In genomic region chr10:119313645-119314044, GRCh38 we compare ENCODE assay signal across 8 cellular contexts.
DNase-seq lines count a peak whose midpoint lies in the region; ATAC-seq and TF ChIP-seq lines count a peak whose summit lies in the region.

No MANE protein-coding gene starts in this region.

- peak; percentile 85 for DNase-seq in activated naive CD4-positive, alpha-beta T cell treated with anti-CD3 and anti-CD28 coated beads for 36 hours
- DNase-seq in activated naive CD4-positive, alpha-beta T cell treated with anti-CD3 and anti-CD28 coated beads, Interleukin-2, amount 50 U/mL, for 16 hours = no peak
- DNase-seq in activated CD4-positive, alpha-beta T cell treated with anti-CD3 and anti-CD28 coated beads, Interleukin-2, amount 10 ng/mL, durations not matched to agents 24 days and 14 days = peak; percentile 89
- DNase-seq in natural killer cell (peak; percentile 70), GOT3 (lab: John Stamatoyannopoulos, UW) (no peak), NOMO-1 treated with dmso at 0.1 percent for 144 hours (lab: John Stamatoyannopoulos, UW; ENCODE audit: unreplicated experiment) (no peak), AG20443 (ENCODE audit: low spot score) (no peak)

- TF ChIP-seq CTCF in natural killer cell (IDR thresholded peaks at IDR 0.05) = no peak

- CTCF ChIA-PET in activated naive CD4-positive, alpha-beta T cell treated with anti-CD3 and anti-CD28 coated beads for 36 hours (lab: Charles Lee) = no interaction called here

- intact Hi-C loops in activated naive CD4-positive, alpha-beta T cell treated with anti-CD3 and anti-CD28 coated beads for 36 hours (cut with micrococcal nuclease) = no loop called here
- intact Hi-C loops in activated CD4-positive, alpha-beta T cell treated with anti-CD3 and anti-CD28 coated beads, Interleukin-2, amount 10 ng/mL, durations not matched to agents 24 days and 14 days (cut with micrococcal nuclease) = loop anchor here (2.0 kb wide), 3 partner anchors 13 to 59 kb away; no protein-coding TSS in a partner anchor
- intact Hi-C loops in natural killer cell (cut with micrococcal nuclease) = no loop called here

- no peaks in the 10 kb centered on the region for H3K9me3 Mint-ChIP-seq in activated naive CD4-positive, alpha-beta T cell treated with anti-CD3 and anti-CD28 coated beads for 36 hours
- peaks cover 9% of the 10 kb centered on the region for H3K9me3 Mint-ChIP-seq in activated CD4-positive, alpha-beta T cell treated with anti-CD3 and anti-CD28 coated beads, Interleukin-2, amount 10 ng/mL, durations not matched to agents 24 days and 14 days
- peaks cover 0 to 6% of the 10 kb centered on the region in 2 donors for H3K9me3 Mint-ChIP-seq in natural killer cell

- H3K27ac Mint-ChIP-seq in activated naive CD4-positive, alpha-beta T cell treated with anti-CD3 and anti-CD28 coated beads for 36 hours = no peak overlapping the region
- H3K27ac Mint-ChIP-seq in activated CD4-positive, alpha-beta T cell treated with anti-CD3 and anti-CD28 coated beads, Interleukin-2, amount 10 ng/mL, durations not matched to agents 24 days and 14 days = peak overlapping the region; percentile 81
- peak overlapping the region; percentile 77 to 92 for H3K27ac Mint-ChIP-seq in natural killer cell

- peaks cover 63% of the 10 kb centered on the region for H3K4me1 Mint-ChIP-seq in activated naive CD4-positive, alpha-beta T cell treated with anti-CD3 and anti-CD28 coated beads for 36 hours (ENCODE audit: low read depth)
- peaks cover 57% of the 10 kb centered on the region for H3K4me1 Mint-ChIP-seq in activated CD4-positive, alpha-beta T cell treated with anti-CD3 and anti-CD28 coated beads, Interleukin-2, amount 10 ng/mL, durations not matched to agents 24 days and 14 days
- peaks cover 85 to 88% of the 10 kb centered on the region in 2 donors for H3K4me1 Mint-ChIP-seq in natural killer cell

- peak; percentile 72 for ATAC-seq in HG03095 (IDR thresholded peaks at IDR 0.05; ENCODE audit: unreplicated experiment)
- ATAC-seq in natural killer cell = peak; percentile 53 to 82 (median 69)

- H3K4me3 Mint-ChIP-seq in activated naive CD4-positive, alpha-beta T cell treated with anti-CD3 and anti-CD28 coated beads for 36 hours = no peak overlapping the region
- H3K4me3 Mint-ChIP-seq in activated CD4-positive, alpha-beta T cell treated with anti-CD3 and anti-CD28 coated beads, Interleukin-2, amount 10 ng/mL, durations not matched to agents 24 days and 14 days = peak overlapping the region; percentile 37
- H3K4me3 Mint-ChIP-seq in natural killer cell = peak overlapping the region; percentile 74

- no peaks in the 10 kb centered on the region for H3K27me3 Mint-ChIP-seq in activated naive CD4-positive, alpha-beta T cell treated with anti-CD3 and anti-CD28 coated beads for 36 hours (ENCODE audit: low read depth)
- peaks cover 6% of the 10 kb centered on the region for H3K27me3 Mint-ChIP-seq in activated CD4-positive, alpha-beta T cell treated with anti-CD3 and anti-CD28 coated beads, Interleukin-2, amount 10 ng/mL, durations not matched to agents 24 days and 14 days
- peaks cover 13 to 14% of the 10 kb centered on the region in 2 donors for H3K27me3 Mint-ChIP-seq in natural killer cell (ENCODE audit: low read depth in 2 of 2)

- H3K36me3 Mint-ChIP-seq in activated naive CD4-positive, alpha-beta T cell treated with anti-CD3 and anti-CD28 coated beads for 36 hours (ENCODE audit: low read depth) = no peaks in the 10 kb centered on the region
- H3K36me3 Mint-ChIP-seq in activated CD4-positive, alpha-beta T cell treated with anti-CD3 and anti-CD28 coated beads, Interleukin-2, amount 10 ng/mL, durations not matched to agents 24 days and 14 days (ENCODE audit: low read depth) = peaks cover 22% of the 10 kb centered on the region
- no peaks in the 10 kb centered on the region for H3K36me3 Mint-ChIP-seq in natural killer cell

Comparison
In these comparisons a context has a peak if more than half of its experiments do, and no peak if none do; other contexts are left out.
1. DNase-seq: peak in activated naive CD4-positive, alpha-beta T cell treated with anti-CD3 and anti-CD28 coated beads for 36 hours (single experiment), activated CD4-positive, alpha-beta T cell treated with anti-CD3 and anti-CD28 coated beads, Interleukin-2, amount 10 ng/mL, durations not matched to agents 24 days and 14 days (single experiment) and natural killer cell (single experiment); none in activated naive CD4-positive, alpha-beta T cell treated with anti-CD3 and anti-CD28 coated beads, Interleukin-2, amount 50 U/mL, for 16 hours (single experiment), GOT3 (single experiment), NOMO-1 treated with dmso at 0.1 percent for 144 hours (single experiment) and AG20443 (single experiment).